8 cellular contexts compared by ENCODE assay signal in the genomic region with DNA sequence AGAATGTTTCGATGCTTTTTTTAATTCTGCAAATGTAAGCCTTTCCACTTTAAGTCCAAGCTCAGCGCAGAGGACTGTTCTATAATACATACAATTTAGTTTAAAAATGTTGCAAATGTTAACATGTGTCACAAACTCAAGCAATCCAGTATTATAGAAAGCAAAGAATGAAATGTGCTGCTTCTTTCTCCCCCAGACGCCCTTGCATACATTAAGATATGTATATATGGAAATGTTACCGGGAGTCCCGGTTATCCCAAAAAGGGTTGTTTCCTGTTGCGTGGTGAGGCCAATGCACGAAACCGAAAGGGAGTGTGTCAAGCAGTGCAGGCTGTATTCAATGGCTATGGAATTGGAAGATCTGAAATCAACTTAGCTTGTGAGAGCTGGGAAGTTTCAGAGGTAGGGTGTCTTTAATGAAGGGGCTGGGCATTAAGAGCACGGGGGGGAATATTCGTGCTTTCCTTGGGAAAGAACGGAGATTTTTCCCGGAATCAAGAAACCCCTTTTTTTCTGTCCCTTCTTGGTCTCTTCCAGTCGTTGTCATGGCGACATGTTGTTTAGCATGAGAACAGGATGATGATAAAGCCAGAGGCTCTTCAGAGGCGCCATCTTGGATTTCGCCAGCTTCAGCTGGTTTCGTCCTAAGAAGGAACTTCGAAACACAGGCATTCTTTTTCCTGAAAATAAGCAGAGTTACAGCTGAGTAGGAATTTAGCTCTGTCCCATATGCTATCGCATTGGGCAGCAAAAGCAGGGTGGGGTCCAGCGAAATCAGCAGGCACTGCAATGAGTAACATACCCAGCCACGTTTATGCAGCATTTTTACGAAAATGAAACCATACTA. TPM values are rescaled to one million over a fixed set of nuclear protein-coding genes. Genes with fewer than 3 reads are reported as not detected.
DNase-seq lines count a peak whose midpoint lies in the region; ATAC-seq and TF ChIP-seq lines count a peak whose summit lies in the region.

No MANE protein-coding gene starts in this region.

- H3K9ac ChIP-seq in muscle layer of colon (ENCODE audit: low read length), result peak overlapping the region; percentile 62

- CTCF ChIA-PET in PC-9 (lab: Charles Lee), result interaction anchor here (0.7 to 2.7 kb wide), 8 partner anchors 10 to 251 kb away, joined by 3 to 10 read pairs (median 6); no protein-coding TSS in a partner anchor

- H3F3A ChIP-seq in PC-9 (ENCODE audit: insufficient read depth, low read depth), result peaks cover 56% of the 10 kb centered on the region

- H3K27ac Mint-ChIP-seq in activated T-cell treated with anti-CD3 and anti-CD28 coated beads, Interleukin-2, amount 50 U/mL, for 24 hours, result peak overlapping the region; percentile 98

- peak overlapping the region; percentile 63 for H2AFZ ChIP-seq in PC-9

- intact Hi-C loops in PC-9 (cut with micrococcal nuclease; ENCODE audit: unreplicated experiment), result loop anchor here (1.0 to 5.0 kb wide), 6 partner anchors 18 to 251 kb away; partner anchors contain the start of genes BPHL and SERPINB6

- BruUV-seq in PC-9 (replicated peaks; lab: Mats Ljungman, UMichigan), result no TSS peak

- H3K36me3 ChIP-seq in PC-9 (ENCODE audit: low read depth) (no peaks in the 10 kb centered on the region), muscle layer of colon (ENCODE audit: insufficient read depth, low read length) (no peaks in the 10 kb centered on the region)

- H3K4me1 Mint-ChIP-seq in activated T-cell treated with anti-CD3 and anti-CD28 coated beads, Interleukin-2, amount 50 U/mL, for 24 hours (ENCODE audit: low read depth), result peaks cover 24% of the 10 kb centered on the region

- H3K9me3 Mint-ChIP-seq in activated T-cell treated with anti-CD3 and anti-CD28 coated beads, Interleukin-2, amount 50 U/mL, for 24 hours, result no peaks in the 10 kb centered on the region

- peak overlapping the region; percentile 96 for H3K4me2 ChIP-seq in PC-9

- no peaks in the 10 kb centered on the region for H4K20me1 ChIP-seq in PC-9 (ENCODE audit: insufficient read depth)

- peak overlapping the region; percentile 83 for H3K4me3 ChIP-seq in PC-9
- H3K4me3 ChIP-seq in muscle layer of colon (ENCODE audit: low read depth in 1 of 2, low read length in 2 of 2), result peak overlapping the region; percentile 35 to 94

- DNase-seq in DMS153 treated with DMSO at 0.1 percent for 48 hours (lab: John Stamatoyannopoulos, UW; ENCODE audit: unreplicated experiment), result peak; percentile 65
- peak; percentile 93 for DNase-seq in KG1 (lab: John Stamatoyannopoulos, UW)
- DNase-seq in PC-9, result peak; percentile 81 to 90
- DNase-seq in activated T-cell treated with anti-CD3 and anti-CD28 coated beads, Interleukin-2, amount 50 U/mL, for 24 hours, result peak; percentile 79
- peak; percentile 37 to 66 for DNase-seq in stimulated activated CD8-positive, alpha-beta memory T cell treated with anti-CD3 and anti-CD28 coated beads, Interleukin-7, amount 100 ng/mL, for 48 hours (ENCODE audit: extremely low read depth in 1 of 2, low read depth in 1 of 2)

- peak; percentile 44; the same call in 1 of the 2 replicates for TF ChIP-seq CTCF in PC-9 (conservative IDR thresholded peaks at IDR 0.05)

- H3K9me3 ChIP-seq in PC-9 (ENCODE audit: insufficient read depth, low read depth) (no peaks in the 10 kb centered on the region), muscle layer of colon (ENCODE audit: low read length) (no peaks in the 10 kb centered on the region)

- H3K27me3 ChIP-seq in PC-9 (ENCODE audit: insufficient read depth, low read depth), result no peaks in the 10 kb centered on the region
- no peaks in the 10 kb centered on the region for H3K27me3 ChIP-seq in muscle layer of colon (ENCODE audit: control insufficient read depth in 1 of 2, insufficient read depth in 2 of 2, low read length in 2 of 2)

- peaks cover 46% of the 10 kb centered on the region for H3K4me1 ChIP-seq in PC-9 (replicated peaks; ENCODE audit: insufficient read depth)
- peaks cover 21% of the 10 kb centered on the region for H3K4me1 ChIP-seq in muscle layer of colon (ENCODE audit: insufficient read depth, low read length)

- peak; percentile 77 for ATAC-seq in GM21717 (IDR thresholded peaks at IDR 0.05; ENCODE audit: unreplicated experiment)
- ATAC-seq in esophagus mucosa, result peak; percentile 73

- H3K9me2 ChIP-seq in PC-9 (ENCODE audit: insufficient read depth), result no peaks in the 10 kb centered on the region

- H3K27ac ChIP-seq in PC-9 (peak overlapping the region; percentile 99), muscle layer of colon (ENCODE audit: low read depth, low read length) (peak overlapping the region; percentile 81)

- POLR2A ChIA-PET in PC-9 (lab: Charles Lee; ENCODE audit: unreplicated experiment), result interaction anchor here (0.6 to 1.6 kb wide), 5 partner anchors 18 to 224 kb away, joined by 3 to 18 read pairs (median 5); partner anchors contain the start of genes SERPINB1, SERPINB6 and WRNIP1

- H3K4me3 Mint-ChIP-seq in activated T-cell treated with anti-CD3 and anti-CD28 coated beads, Interleukin-2, amount 50 U/mL, for 24 hours, result peak overlapping the region; percentile 92

- H3K79me2 ChIP-seq in PC-9 (ENCODE audit: low read depth), result no peaks in the 10 kb centered on the region

- H3K36me3 Mint-ChIP-seq in activated T-cell treated with anti-CD3 and anti-CD28 coated beads, Interleukin-2, amount 50 U/mL, for 24 hours (ENCODE audit: low read depth), result peaks cover 11% of the 10 kb centered on the region

- no peaks in the 10 kb centered on the region for H3K27me3 Mint-ChIP-seq in activated T-cell treated with anti-CD3 and anti-CD28 coated beads, Interleukin-2, amount 50 U/mL, for 24 hours

RNA-seq across cellular contexts. Expression of gene NQO2, which starts 10.1 kb away (rescaled TPM):
- total RNA-seq in PC-9 (2021), result 79.4 and 82.9 TPM in 2 replicates
- 31.6 TPM for total RNA-seq in esophagus mucosa

RNA-seq across cellular contexts. Expression of gene SERPINB6, which starts 18.2 kb away (rescaled TPM):
- 169 and 187 TPM in 2 replicates for total RNA-seq in PC-9 (2021)
- 78.8 TPM for total RNA-seq in esophagus mucosa

Comparison
In these comparisons a context has a peak if more than half of its experiments do, and no peak if none do; other contexts are left out.
1. Peak in every context shown above with its lines: DNase-seq, ATAC-seq, H3K4me3 ChIP-seq and H3K27ac ChIP-seq.